In genomic region chr2:210965472-210965871, GRCh38 we compare ENCODE assay signal across 15 cellular contexts.
"Had no signal": no experiment of that assay in that cellular context is flagged by ENCODE, and none has a peak within 500 bp of the region (broad histone marks: within the 10 kb centered on the region; RNA-seq: fewer than 3 reads in every experiment).

No MANE protein-coding gene starts in this region.

- H3K27me3 ChIP-seq: gastrocnemius medialis, left lung, tibial artery had no signal

- ATAC-seq: activated T-cell treated with anti-CD3 and anti-CD28 coated beads, Interleukin-2, amount 50 U/mL, for 4 hours; effector memory CD8-positive, alpha-beta T cell; gastrocnemius medialis; left lung had no signal

- H3K4me3 ChIP-seq: gastrocnemius medialis, left lung, tibial artery had no signal

- H3K9me3 Mint-ChIP-seq: activated T-cell treated with anti-CD3 and anti-CD28 coated beads, Interleukin-2, amount 50 U/mL, for 4 hours; nephron had no signal

- H3K27me3 Mint-ChIP-seq: activated naive CD4-positive, alpha-beta T cell treated with anti-CD3 and anti-CD28 coated beads, Interleukin-2, amount 10 ng/mL, durations not matched to agents 7 days and 5 days; effector memory CD8-positive, alpha-beta T cell had no signal

- H3K27ac ChIP-seq: gastrocnemius medialis, left lung, tibial artery had no signal

- H3K4me1 ChIP-seq: gastrocnemius medialis, left lung, tibial artery had no signal

- H3K9me3 ChIP-seq: gastrocnemius medialis, left lung, tibial artery had no signal

- DNase-seq: activated CD4-positive, alpha-beta T cell treated with anti-CD3 and anti-CD28 coated beads, Interleukin-2, amount 50 U/mL, for 1 hour; activated CD8-positive, alpha-beta memory T cell treated with anti-CD3 and anti-CD28 coated beads, Interleukin-2, amount 50 U/mL, for 4 hours; activated naive CD4-positive, alpha-beta T cell treated with anti-CD3 and anti-CD28 coated beads, Interleukin-2, amount 10 ng/mL, durations not matched to agents 7 days and 5 days; activated T-cell treated with anti-CD3 and anti-CD28 coated beads, Interleukin-2, amount 50 U/mL, for 4 hours; effector memory CD8-positive, alpha-beta T cell; gastrocnemius medialis; head of caudate nucleus; left lung; midbrain; stimulated activated CD4-positive, alpha-beta T cell treated with anti-CD3 and anti-CD28 coated beads, Interleukin-2, amount 100 ng/mL, for 24 hours; stimulated activated naive CD4-positive, alpha-beta T cell treated with Interleukin-2 at 50 U/mL for 16 hours; substantia nigra; T1000; tibial artery had no signal

- H3K27ac Mint-ChIP-seq: activated naive CD4-positive, alpha-beta T cell treated with anti-CD3 and anti-CD28 coated beads, Interleukin-2, amount 10 ng/mL, durations not matched to agents 7 days and 5 days; effector memory CD8-positive, alpha-beta T cell; nephron had no signal

- H3K4me1 Mint-ChIP-seq: activated naive CD4-positive, alpha-beta T cell treated with anti-CD3 and anti-CD28 coated beads, Interleukin-2, amount 10 ng/mL, durations not matched to agents 7 days and 5 days had no signal

- H3K4me3 Mint-ChIP-seq: activated naive CD4-positive, alpha-beta T cell treated with anti-CD3 and anti-CD28 coated beads, Interleukin-2, amount 10 ng/mL, durations not matched to agents 7 days and 5 days; activated T-cell treated with anti-CD3 and anti-CD28 coated beads, Interleukin-2, amount 50 U/mL, for 4 hours; effector memory CD8-positive, alpha-beta T cell; nephron had no signal

- H3K36me3 ChIP-seq: gastrocnemius medialis, left lung, tibial artery had no signal

- H3K36me3 Mint-ChIP-seq: activated naive CD4-positive, alpha-beta T cell treated with anti-CD3 and anti-CD28 coated beads, Interleukin-2, amount 10 ng/mL, durations not matched to agents 7 days and 5 days had no signal
